10 cellular contexts compared by ENCODE assay signal in genomic region chr18:69674292-69674877, GRCh38.
"Had no signal": no experiment of that assay in that cellular context is flagged by ENCODE, and none has a peak within 500 bp of the region (broad histone marks: within the 10 kb centered on the region; RNA-seq: fewer than 3 reads in every experiment).

No MANE protein-coding gene starts in this region.

- H3K9me3 ChIP-seq: tibial nerve had no signal

- H3K27me3 ChIP-seq: tibial nerve had no signal

- ATAC-seq: activated CD8-positive, alpha-beta T cell treated with anti-CD3 and anti-CD28 coated beads for 36 hours; esophagus mucosa had no signal

- DNase-seq: activated CD4-positive, alpha-beta T cell treated with anti-CD3 and anti-CD28 coated beads for 1 hour; activated CD8-positive, alpha-beta memory T cell treated with anti-CD3 and anti-CD28 coated beads, Interleukin-2, amount 50 U/mL, for 4 hours; activated CD8-positive, alpha-beta T cell treated with anti-CD3 and anti-CD28 coated beads for 36 hours; activated naive CD4-positive, alpha-beta T cell; dermis blood vessel endothelial cell; foreskin fibroblast; immature natural killer cell; T-helper 9 cell had no signal

- H3K36me3 ChIP-seq: tibial nerve had no signal
